ENCODE assay signal across 11 cellular contexts in the genomic region with DNA sequence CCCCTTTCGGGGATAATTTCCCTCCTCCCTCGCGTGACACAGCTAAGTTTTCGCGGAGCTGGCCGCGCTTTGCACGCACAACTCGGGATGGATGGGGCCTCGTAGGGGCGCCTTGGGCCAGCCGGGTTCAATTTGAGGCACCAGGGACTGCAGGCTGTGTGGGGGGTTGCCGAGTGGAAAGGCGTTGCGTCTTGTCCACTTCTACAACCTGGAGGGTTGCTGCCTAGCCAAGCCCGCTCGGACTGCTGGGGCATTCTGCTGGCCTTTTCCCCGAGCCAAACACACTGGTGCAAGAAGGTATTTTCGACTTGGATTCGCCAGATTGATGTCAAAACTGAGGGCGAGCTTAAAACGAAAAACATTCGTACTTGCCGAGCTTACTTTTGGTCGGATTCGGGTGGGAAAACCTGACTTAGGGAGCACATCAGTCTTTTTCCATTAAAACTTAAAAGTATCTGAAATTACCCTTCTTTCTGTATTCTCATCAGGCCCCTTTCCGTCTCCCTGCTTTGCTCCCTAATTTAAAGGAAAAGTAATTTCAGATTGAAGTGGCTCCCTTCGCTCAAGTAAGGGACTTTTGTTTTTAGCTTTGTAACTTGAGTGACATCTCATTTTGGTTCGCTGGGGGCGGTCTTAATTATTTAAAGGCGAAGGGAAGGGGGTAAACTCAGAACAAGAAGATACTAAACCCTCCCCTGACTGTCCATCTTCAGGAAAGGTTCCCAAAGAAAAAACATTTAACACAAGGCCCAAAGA. TPM values are rescaled to one million over a fixed set of nuclear protein-coding genes. Genes with fewer than 3 reads are reported as not detected.
A peak's percentile ranks its signal among the peaks of the same experiment; 100 is the strongest.
DNase-seq lines count a peak whose midpoint lies in the region; ATAC-seq, FAIRE-seq and TF ChIP-seq lines count a peak whose summit lies in the region.
"Had no signal": no experiment of that assay in that cellular context is flagged by ENCODE, and none has a peak within 500 bp of the region (broad histone marks: within the 10 kb centered on the region; RNA-seq: fewer than 3 reads in every experiment).

No MANE protein-coding gene starts in this region.

- H3K4me3 Mint-ChIP-seq in activated naive CD4-positive, alpha-beta T cell treated with anti-CD3 and anti-CD28 coated beads, Interleukin-2, amount 10 ng/mL, durations not matched to agents 7 days and 5 days: no peak overlapping the region
- H3K4me3 Mint-ChIP-seq: stimulated activated effector memory CD8-positive, alpha-beta T cell treated with anti-CD3 and anti-CD28 coated beads, Interleukin-12 subunit alpha, Interleukin-12 subunit beta, amount 100 ng/mL, for 72 hours had no signal

- no peak for ATAC-seq in GM21717 (IDR thresholded peaks at IDR 0.05; ENCODE audit: unreplicated experiment)
- ATAC-seq in GM18909 (IDR thresholded peaks at IDR 0.05; ENCODE audit: poor library complexity, unreplicated experiment): no peak
- ATAC-seq: stimulated activated effector memory CD8-positive, alpha-beta T cell treated with anti-CD3 and anti-CD28 coated beads, Interleukin-12 subunit alpha, Interleukin-12 subunit beta, amount 100 ng/mL, for 72 hours had no signal

- H3K4me1 ChIP-seq in kidney (ENCODE audit: control insufficient read depth in 1 of 2, insufficient read depth in 1 of 2, low read depth in 1 of 2, low read length in 2 of 2): peaks cover 0 to 12% of the 10 kb centered on the region in 2 donors
- peaks cover 13 to 21% of the 10 kb centered on the region in 2 donors for H3K4me1 ChIP-seq in thyroid gland

- peak overlapping the region; percentile 62 to 76 for H3K27ac ChIP-seq in kidney (ENCODE audit: low read depth in 2 of 2, low read length in 2 of 2)
- H3K27ac ChIP-seq in thyroid gland: peak overlapping the region; percentile 92 to 99 (median 99)
- H3K27ac ChIP-seq: SK-N-MC had no signal

- POLR2A ChIA-PET in HEK293T (lab: Yijun Ruan, JAX): interaction anchor here (0.8 to 8.8 kb wide), 3 partner anchors 10 to 14 kb away, joined by 3 to 62 read pairs (median 3); partner anchors contain the start of gene TBX3

- peak overlapping the region in 1 of 2 donors; percentile 41 for H3K9ac ChIP-seq in kidney (ENCODE audit: low read length in 2 of 2)

- H3K27me3 Mint-ChIP-seq in activated naive CD4-positive, alpha-beta T cell treated with anti-CD3 and anti-CD28 coated beads, Interleukin-2, amount 10 ng/mL, durations not matched to agents 7 days and 5 days: peaks cover 97% of the 10 kb centered on the region

- peaks cover 4% of the 10 kb centered on the region for H3K36me3 Mint-ChIP-seq in activated naive CD4-positive, alpha-beta T cell treated with anti-CD3 and anti-CD28 coated beads, Interleukin-2, amount 10 ng/mL, durations not matched to agents 7 days and 5 days
- H3K36me3 Mint-ChIP-seq: stimulated activated effector memory CD8-positive, alpha-beta T cell treated with anti-CD3 and anti-CD28 coated beads, Interleukin-12 subunit alpha, Interleukin-12 subunit beta, amount 100 ng/mL, for 72 hours had no signal

- H3K36me3 ChIP-seq in kidney (ENCODE audit: control insufficient read depth in 1 of 2, insufficient read depth in 2 of 2, low read length in 2 of 2): no peaks in the 10 kb centered on the region
- H3K36me3 ChIP-seq in thyroid gland: peaks cover 12 to 22% of the 10 kb centered on the region in 2 donors

- intact Hi-C loops in kidney (cut with DNase I) (loop anchor here (5.0 kb wide), 2 partner anchors 1083 to 1248 kb away; no protein-coding TSS in a partner anchor), thyroid gland (cut with DNase I) (loop anchor here (5.0 to 10.0 kb wide), 2 partner anchors 965 to 1083 kb away; no protein-coding TSS in a partner anchor)

- 20 to 28% methylated on average over 17 to 27 of the region's 31 CpGs for WGBS in thyroid gland, 2 donors

- no peaks in the 10 kb centered on the region for H3K9me3 Mint-ChIP-seq in activated naive CD4-positive, alpha-beta T cell treated with anti-CD3 and anti-CD28 coated beads, Interleukin-2, amount 10 ng/mL, durations not matched to agents 7 days and 5 days
- H3K9me3 Mint-ChIP-seq: stimulated activated effector memory CD8-positive, alpha-beta T cell treated with anti-CD3 and anti-CD28 coated beads, Interleukin-12 subunit alpha, Interleukin-12 subunit beta, amount 100 ng/mL, for 72 hours had no signal

- no peaks in the 10 kb centered on the region for H3K9me3 ChIP-seq in kidney (ENCODE audit: control insufficient read depth in 1 of 2, low read length in 2 of 2)
- no peaks in the 10 kb centered on the region for H3K9me3 ChIP-seq in thyroid gland

- CTCF ChIA-PET in HEK293T (lab: Yijun Ruan, JAX): interaction anchor here (1.4 kb wide), 1 partner anchor 15 kb away, joined by 10 read pairs; the partner anchor contains the start of gene TBX3
- CTCF ChIA-PET in activated naive CD4-positive, alpha-beta T cell treated with anti-CD3 and anti-CD28 coated beads, Interleukin-2, amount 10 ng/mL, durations not matched to agents 7 days and 5 days (lab: Charles Lee): no interaction called here

- H3K27ac Mint-ChIP-seq in activated naive CD4-positive, alpha-beta T cell treated with anti-CD3 and anti-CD28 coated beads, Interleukin-2, amount 10 ng/mL, durations not matched to agents 7 days and 5 days: no peak overlapping the region
- H3K27ac Mint-ChIP-seq: stimulated activated effector memory CD8-positive, alpha-beta T cell treated with anti-CD3 and anti-CD28 coated beads, Interleukin-12 subunit alpha, Interleukin-12 subunit beta, amount 100 ng/mL, for 72 hours had no signal

- peaks cover 3% of the 10 kb centered on the region for H3K4me1 Mint-ChIP-seq in activated naive CD4-positive, alpha-beta T cell treated with anti-CD3 and anti-CD28 coated beads, Interleukin-2, amount 10 ng/mL, durations not matched to agents 7 days and 5 days
- H3K4me1 Mint-ChIP-seq: stimulated activated effector memory CD8-positive, alpha-beta T cell treated with anti-CD3 and anti-CD28 coated beads, Interleukin-12 subunit alpha, Interleukin-12 subunit beta, amount 100 ng/mL, for 72 hours had no signal

- TF ChIP-seq CTCF in kidney (IDR thresholded peaks at IDR 0.05; ENCODE audit: borderline replicate concordance, extremely low read depth, insufficient read depth): no peak
- TF ChIP-seq CTCF in thyroid gland (IDR thresholded peaks at IDR 0.05): no peak

- DNase-seq in HEK293T (ENCODE audit: extremely low spot score): no peak
- peak; percentile 53 for DNase-seq in amniotic epithelial cell (ENCODE audit: low read depth)
- DNase-seq in kidney: no peak
- peak; percentile 82 to 86 for DNase-seq in thyroid gland
- DNase-seq in activated naive CD4-positive, alpha-beta T cell treated with anti-CD3 and anti-CD28 coated beads, Interleukin-2, amount 10 ng/mL, durations not matched to agents 7 days and 5 days: no peak
- DNase-seq: activated CD8-positive, alpha-beta memory T cell treated with anti-CD3 and anti-CD28 coated beads, Interleukin-2, amount 50 U/mL, for 48 hours; NCI-H187 had no signal

- H3K4me3 ChIP-seq in kidney (ENCODE audit: low read length in 2 of 2) (peak overlapping the region; percentile 20 to 32), thyroid gland (replicated peaks in 1 of 3) (peak overlapping the region in 2 of 3 donors; percentile 37 to 50)
- H3K4me3 ChIP-seq: SK-N-MC had no signal

- no peak for FAIRE-seq in kidney (lab: Jason Lieb, UNC)

- no peaks in the 10 kb centered on the region for H3K27me3 ChIP-seq in thyroid gland

- peak in 1 of 2 donors; percentile 75 for TF ChIP-seq POLR2A in thyroid gland (IDR thresholded peaks at IDR 0.05)

TF ChIP-seq in HEK293T, 16 proteins besides CTCF, POLR2A, EP300 and RAD21:
- no peak for TF ChIP-seq BHLHE40 (IDR thresholded peaks at IDR 0.05; ENCODE audit: borderline replicate concordance)
- peak; percentile 95 for TF ChIP-seq ARNT (IDR thresholded peaks at IDR 0.05)
- 0 out of 2 replicates have a peak, but pooled peaks have one; percentile 1 for TF ChIP-seq L3MBTL2 (conservative IDR thresholded peaks at IDR 0.05)
- peak; percentile 94 for TF ChIP-seq PKNOX1 (IDR thresholded peaks at IDR 0.05)

RNA-seq across cellular contexts. Expression of gene TBX3, which starts 14.3 kb away (rescaled TPM):
- 18.0 TPM for total RNA-seq in kidney
- 10.5 TPM for polyA plus RNA-seq in kidney (ENCODE audit: insufficient read depth, low read depth, low replicate concordance)
- total RNA-seq in thyroid gland: 100 to 1,000 TPM; 104 to 258 (median 192) TPM

Comparison
In these comparisons a context has a peak if more than half of its experiments do, and no peak if none do; other contexts are left out.
1. DNase-seq: peak in amniotic epithelial cell (single experiment) and thyroid gland (2 of 2); none in HEK293T (single experiment), kidney (single experiment) and activated naive CD4-positive, alpha-beta T cell treated with anti-CD3 and anti-CD28 coated beads, Interleukin-2, amount 10 ng/mL, durations not matched to agents 7 days and 5 days (single experiment).